ENCODE assay signal across 36 cellular contexts in genomic region chr11:63290285-63290684, GRCh38. TPM values are rescaled to one million over a fixed set of nuclear protein-coding genes. Genes with fewer than 3 reads are reported as not detected.
"Had no signal": no experiment of that assay in that cellular context is flagged by ENCODE, and none has a peak within 500 bp of the region (broad histone marks: within the 10 kb centered on the region; RNA-seq: fewer than 3 reads in every experiment).

No MANE protein-coding gene starts in this region.

- H3K27me3 Mint-ChIP-seq: progenitor cell of endocrine pancreas had no signal

- H3K27ac ChIP-seq: neural progenitor cell, ovary, parathyroid adenoma, psoas muscle, skin epidermis, spleen, suprapubic skin, testis, tibial artery, transverse colon, upper lobe of right lung, uterus had no signal

- DNase-seq: natural killer cell; occipital lobe; ovary; posterior cingulate gyrus; psoas muscle; right cardiac atrium; spleen; stimulated activated CD4-positive, alpha-beta T cell treated with anti-CD3 and anti-CD28 coated beads, Interleukin-12 subunit alpha, Interleukin-12 subunit beta, amount 100 ng/mL, for 4 hours; stimulated activated CD4-positive, alpha-beta T cell treated with anti-CD3 and anti-CD28 coated beads, Interleukin-1b, Interleukin-23, amount 100 ng/mL, for 48 hours; stimulated activated CD4-positive, alpha-beta T cell treated with anti-CD3 and anti-CD28 coated beads, Interleukin-4, amount 100 ng/mL, for 1 hour; stimulated activated CD4-positive, alpha-beta T cell treated with anti-CD3 and anti-CD28 coated beads, Interleukin-4, amount 100 ng/mL, for 4 hours; stimulated activated CD8-positive, alpha-beta memory T cell treated with anti-CD3 and anti-CD28 coated beads, Interleukin-4, amount 100 ng/mL, for 48 hours; stimulated activated naive CD4-positive, alpha-beta T cell; stimulated activated naive CD8-positive, alpha-beta T cell treated with anti-CD3 and anti-CD28 coated beads, Interleukin-15, amount 100 ng/mL, for 72 hours; stimulated activated naive CD8-positive, alpha-beta T cell treated with anti-CD3 and anti-CD28 coated beads, Interleukin-15, Interleukin-2, amounts not matched to agents 100 U/mL and 50 U/mL, for 24 hours; substantia nigra; testis; tibial artery; transverse colon; upper lobe of right lung; uterus had no signal

- H3K4me3 ChIP-seq: neural progenitor cell, ovary, psoas muscle, skin epidermis, smooth muscle cell, spleen, suprapubic skin, testis, tibial artery, transverse colon, upper lobe of right lung, uterus had no signal

- H3K27me3 ChIP-seq: neural progenitor cell, ovary, suprapubic skin, testis, tibial artery, upper lobe of right lung, uterus had no signal

- H3K36me3 ChIP-seq: neural progenitor cell, ovary, spleen, suprapubic skin, tibial artery, transverse colon, upper lobe of right lung, uterus had no signal

- H3K27ac Mint-ChIP-seq: natural killer cell; nephron; neural progenitor cell; progenitor cell of endocrine pancreas; stimulated activated memory B cell treated with anti-CD40 and anti-IgM and Interleukin-4, amounts not matched to agents 10 μg/mL and 1 μg/mL and 100 μg/mL, for 72 hours; stimulated activated naive CD8-positive, alpha-beta T cell treated with anti-CD3 and anti-CD28 coated beads, Interleukin-15, amount 100 ng/mL, for 72 hours; type B pancreatic cell had no signal

- H3K9ac ChIP-seq: neural progenitor cell, parathyroid adenoma had no signal

- H3K4me1 Mint-ChIP-seq: natural killer cell; nephron; neural progenitor cell; stimulated activated memory B cell treated with anti-CD40 and anti-IgM and Interleukin-4, amounts not matched to agents 10 μg/mL and 1 μg/mL and 100 μg/mL, for 72 hours; stimulated activated naive CD8-positive, alpha-beta T cell treated with anti-CD3 and anti-CD28 coated beads, Interleukin-15, amount 100 ng/mL, for 72 hours had no signal

- H3K4me3 Mint-ChIP-seq: natural killer cell; nephron; neural progenitor cell; stimulated activated memory B cell treated with anti-CD40 and anti-IgM and Interleukin-4, amounts not matched to agents 10 μg/mL and 1 μg/mL and 100 μg/mL, for 72 hours; stimulated activated naive CD8-positive, alpha-beta T cell treated with anti-CD3 and anti-CD28 coated beads, Interleukin-15, amount 100 ng/mL, for 72 hours; type B pancreatic cell had no signal

- H3K9me3 ChIP-seq: ovary, psoas muscle, suprapubic skin, testis, transverse colon, upper lobe of right lung, uterus had no signal

- ATAC-seq: natural killer cell; psoas muscle; right cardiac atrium; sciatic nerve; stimulated activated memory B cell treated with anti-CD40 and anti-IgM and Interleukin-4, amounts not matched to agents 10 μg/mL and 1 μg/mL and 100 μg/mL, for 72 hours; stimulated activated naive CD8-positive, alpha-beta T cell treated with anti-CD3 and anti-CD28 coated beads, Interleukin-15, amount 100 ng/mL, for 72 hours; stimulated activated naive CD8-positive, alpha-beta T cell treated with anti-CD3 and anti-CD28 coated beads, Interleukin-15, Interleukin-2, amounts not matched to agents 100 U/mL and 50 U/mL, for 24 hours; upper lobe of right lung had no signal

- H3K36me3 Mint-ChIP-seq: neural progenitor cell; stimulated activated memory B cell treated with anti-CD40 and anti-IgM and Interleukin-4, amounts not matched to agents 10 μg/mL and 1 μg/mL and 100 μg/mL, for 72 hours; type B pancreatic cell had no signal

- H3K4me1 ChIP-seq: neural progenitor cell, parathyroid adenoma, psoas muscle, spleen, suprapubic skin, testis, tibial artery, upper lobe of right lung, uterus had no signal

RNA-seq across cellular contexts. Expression of gene SLC22A25, which starts 46.9 kb away (rescaled TPM):
- total RNA-seq: natural killer cell, osteoblast, ovary, progenitor cell of endocrine pancreas, psoas muscle, renal cortical epithelial cell, right cardiac atrium, sciatic nerve, smooth muscle cell, spleen, suprapubic skin, testis, transverse colon, upper lobe of right lung, urinary bladder, uterus had no signal
- polyA plus RNA-seq: neural cell, ovary, psoas muscle, right cardiac atrium, smooth muscle cell, thymus, urinary bladder had no signal
